In the genomic region with DNA sequence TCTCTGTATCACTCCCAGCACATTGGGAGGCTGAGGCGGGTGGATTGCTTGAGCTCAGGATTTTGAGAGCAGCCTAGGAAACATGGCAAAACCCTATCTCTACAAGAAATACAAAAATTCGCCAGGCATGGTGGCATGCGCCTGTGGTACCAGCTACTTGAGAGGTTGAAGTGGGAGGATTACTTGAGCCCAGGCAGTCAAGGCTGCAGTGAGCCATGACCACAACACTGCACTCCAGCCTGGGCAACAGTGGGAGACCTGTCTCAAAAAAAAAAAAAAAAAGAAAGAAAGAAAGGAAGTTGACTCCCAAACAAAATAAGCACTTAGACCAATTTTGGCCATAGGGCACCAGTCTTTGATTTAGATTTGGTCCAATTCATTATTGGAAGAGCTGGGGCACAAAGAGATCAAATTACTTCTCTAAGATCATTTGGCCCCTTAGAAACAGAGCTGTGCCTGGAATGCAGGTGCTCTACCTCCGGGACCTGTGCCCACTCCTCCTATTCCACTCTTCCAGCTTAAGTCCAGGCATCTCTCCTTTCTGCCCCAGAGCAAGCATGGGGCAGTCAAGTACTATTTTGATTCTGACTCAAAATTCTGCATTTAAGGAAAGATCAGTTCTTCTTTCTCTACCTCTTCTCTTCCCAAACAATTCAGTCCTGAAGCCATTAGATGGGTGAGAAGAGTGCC, we compare ENCODE assay signal across 18 cellular contexts. TPM values are rescaled to one million over a fixed set of nuclear protein-coding genes. Genes with fewer than 3 reads are reported as not detected.
DNase-seq lines count a peak whose midpoint lies in the region; ATAC-seq, FAIRE-seq and TF ChIP-seq lines count a peak whose summit lies in the region.
"Had no signal": no experiment of that assay in that cellular context is flagged by ENCODE, and none has a peak within 500 bp of the region (broad histone marks: within the 10 kb centered on the region; RNA-seq: fewer than 3 reads in every experiment).

No MANE protein-coding gene starts in this region.

- H3K4me1 ChIP-seq in K562 (replicated peaks in 1 of 2; ENCODE audit: control insufficient read depth in 2 of 2, insufficient read depth in 2 of 2, low read length in 2 of 2), result peaks cover 10 to 14% of the 10 kb centered on the region in 2 experiments; a peak in 2 of 5 replicates
- H3K4me1 ChIP-seq in keratinocyte (ENCODE audit: control insufficient read depth, extremely low read depth, insufficient read depth, low read length), result peaks cover 13% of the 10 kb centered on the region
- peaks cover 4% of the 10 kb centered on the region for H3K4me1 ChIP-seq in upper lobe of right lung
- no peaks in the 10 kb centered on the region for H3K4me1 ChIP-seq in psoas muscle

- TF ChIP-seq CTCF in K562 (IDR thresholded peaks at IDR 0.05 in 2 of 3, conservative IDR thresholded peaks at IDR 0.05 in 1 of 3; ENCODE audit: insufficient read depth in 2 of 3, low read depth in 1 of 3, low read length in 3 of 3) (no peak), keratinocyte (optimal IDR thresholded peaks at IDR 0.05 in 1 of 3, IDR thresholded peaks at IDR 0.05 in 1 of 3, conservative IDR thresholded peaks at IDR 0.05 in 1 of 3; ENCODE audit: extremely low read depth in 1 of 3, insufficient read depth in 2 of 3, low read length in 3 of 3) (no peak), upper lobe of right lung (IDR thresholded peaks at IDR 0.05) (no peak), psoas muscle (IDR thresholded peaks at IDR 0.05) (no peak), chondrocyte (IDR thresholded peaks at IDR 0.05) (no peak)

- H3K4me1 Mint-ChIP-seq in chondrocyte (ENCODE audit: low read depth), result peaks cover 43% of the 10 kb centered on the region
- H3K4me1 Mint-ChIP-seq: CD8-positive, alpha-beta memory T cell had no signal

- dilution Hi-C loops in keratinocyte (cut with MboI; ENCODE audit: extremely low pct_ligation_motif_present, low sequenced_read_pairs), result no loop called here

- no peak for DNase-seq in activated naive CD4-positive, alpha-beta T cell treated with anti-CD3 and anti-CD28 coated beads, Interleukin-2, amount 50 U/mL, for 72 hours (ENCODE audit: low spot score in 2 of 2)
- DNase-seq in activated naive CD4-positive, alpha-beta T cell treated with Interleukin-2 at 50 U/mL for 16 hours, result no peak
- no peak for DNase-seq in K562 (ENCODE audit: extremely low read depth in 1 of 4, low spot score in 3 of 4)
- DNase-seq in keratinocyte (ENCODE audit: low read depth, low spot score), result no peak
- no peak for DNase-seq in upper lobe of right lung
- no peak for DNase-seq in psoas muscle
- no peak for DNase-seq in chondrocyte (ENCODE audit: low spot score)
- DNase-seq: CD8-positive, alpha-beta memory T cell; MV-4-11; NCI-H1436; NCI-H2081; NCI-H2227 treated with DMSO at 0.1 percent for 48 hours had no signal

- no peak overlapping the region for H3K27ac ChIP-seq in K562 (ENCODE audit: extremely low read depth, low read depth, low read length)
- no peak overlapping the region for H3K27ac ChIP-seq in keratinocyte (ENCODE audit: control insufficient read depth, insufficient read depth, low read length)
- peak overlapping the region; percentile 48 for H3K27ac ChIP-seq in upper lobe of right lung
- H3K27ac ChIP-seq in psoas muscle, result no peak overlapping the region
- H3K27ac ChIP-seq: BLaER1 treated with 17β-estradiol and CSF1 and Interleukin-3, amounts not matched to agents 10 nM and 100 nM had no signal

- FAIRE-seq in K562 (lab: Jason Lieb, UNC) (no peak), keratinocyte (lab: Jason Lieb, UNC) (no peak)
- FAIRE-seq: A204.1, GM12892, H54 had no signal

- BruUV-seq in K562 (replicated peaks; lab: Mats Ljungman, UMichigan), result no TSS peak

- H3K27ac Mint-ChIP-seq in activated naive CD4-positive, alpha-beta T cell treated with anti-CD3 and anti-CD28 coated beads, Interleukin-2, amount 50 U/mL, for 72 hours, result peak overlapping the region; percentile 16 to 45
- H3K27ac Mint-ChIP-seq in chondrocyte (ENCODE audit: unreplicated experiment), result no peak overlapping the region

- H3K9me3 ChIP-seq in K562 (replicated peaks; ENCODE audit: control insufficient read depth, insufficient read depth, low read depth, low read length) (no peaks in the 10 kb centered on the region; the same call in 1 of the 2 replicates), keratinocyte (ENCODE audit: control insufficient read depth, low read depth, low read length) (no peaks in the 10 kb centered on the region), upper lobe of right lung (no peaks in the 10 kb centered on the region), psoas muscle (no peaks in the 10 kb centered on the region)

- no peak for TF ChIP-seq EP300 in K562 (IDR thresholded peaks at IDR 0.05; ENCODE audit: low read length)

- H3K9me1 ChIP-seq in K562 (ENCODE audit: control insufficient read depth, insufficient read depth, low read length), result no peaks in the 10 kb centered on the region
- H3K9me1 ChIP-seq in keratinocyte (ENCODE audit: control insufficient read depth, extremely low read depth, insufficient read depth, low read length), result no peaks in the 10 kb centered on the region

- H3K4me2 ChIP-seq in K562 (ENCODE audit: insufficient read depth, low read length) (no peak overlapping the region), keratinocyte (ENCODE audit: control insufficient read depth, extremely low read depth, insufficient read depth, low read depth, low read length) (peak overlapping the region; percentile 42)
- H3K4me2 ChIP-seq: BLaER1 treated with 17β-estradiol and CSF1 and Interleukin-3, amounts not matched to agents 10 nM and 100 nM had no signal

- no peak for TF ChIP-seq POLR2A in K562 (conservative IDR thresholded peaks at IDR 0.05)

- H3K27me3 ChIP-seq in K562 (ENCODE audit: control insufficient read depth in 2 of 2, insufficient read depth in 2 of 2, low read length in 2 of 2) (peaks cover 0 to 1% of the 10 kb centered on the region in 2 experiments; a peak in 2 of 5 replicates), keratinocyte (ENCODE audit: control insufficient read depth, extremely low read depth, insufficient read depth, low read length) (no peaks in the 10 kb centered on the region), upper lobe of right lung (no peaks in the 10 kb centered on the region), psoas muscle (ENCODE audit: insufficient read depth in 3 of 3, low read length in 2 of 3) (no peaks in the 10 kb centered on the region)
- H3K27me3 ChIP-seq: BLaER1 treated with 17β-estradiol and CSF1 and Interleukin-3, amounts not matched to agents 10 nM and 100 nM had no signal

- H3K9ac ChIP-seq in K562 (ENCODE audit: insufficient read depth in 1 of 2, low read depth in 2 of 2, low read length in 2 of 2) (no peak overlapping the region), keratinocyte (ENCODE audit: control insufficient read depth, extremely low read depth, insufficient read depth, low read length) (no peak overlapping the region)
- H3K9ac ChIP-seq: BLaER1 treated with 17β-estradiol and CSF1 and Interleukin-3, amounts not matched to agents 10 nM and 100 nM had no signal

- no peak overlapping the region for H3K4me3 Mint-ChIP-seq in chondrocyte (ENCODE audit: unreplicated experiment)
- H3K4me3 Mint-ChIP-seq: CD8-positive, alpha-beta memory T cell had no signal

- intact Hi-C loops in K562 (cut with micrococcal nuclease), result loop anchor here (5.0 kb wide), 2 partner anchors 114 to 304 kb away; partner anchors contain the start of gene GRAMD2B
- intact Hi-C loops in upper lobe of right lung (cut with DNase I), result no loop called here
- intact Hi-C loops in psoas muscle (cut with DNase I), result loop anchor here (5.0 kb wide), 2 partner anchors 44 to 199 kb away; no protein-coding TSS in a partner anchor

- H3K36me3 ChIP-seq in K562 (ENCODE audit: control insufficient read depth, insufficient read depth, low read length), result no peaks in the 10 kb centered on the region
- no peaks in the 10 kb centered on the region for H3K36me3 ChIP-seq in keratinocyte (ENCODE audit: control insufficient read depth in 2 of 2, extremely low read depth in 1 of 2, insufficient read depth in 2 of 2, low read length in 2 of 2)
- H3K36me3 ChIP-seq in upper lobe of right lung, result no peaks in the 10 kb centered on the region
- H3K36me3 ChIP-seq in psoas muscle (ENCODE audit: insufficient read depth in 1 of 2, low read depth in 1 of 2), result no peaks in the 10 kb centered on the region
- H3K36me3 ChIP-seq: BLaER1 treated with 17β-estradiol and CSF1 and Interleukin-3, amounts not matched to agents 10 nM and 100 nM had no signal

- 62% methylated on average over 4 of the region's 4 CpGs for WGBS in K562 (ENCODE audit: insufficient coverage, low coverage, missing lambda C conversion rate)
- 90 to 95% (median 93%) methylated on average over 4 of the region's 4 CpGs for WGBS in psoas muscle, 3 donors

- no peaks in the 10 kb centered on the region for H3K79me2 ChIP-seq in K562 (ENCODE audit: control insufficient read depth, insufficient read depth, low read length)
- H3K79me2 ChIP-seq in keratinocyte (ENCODE audit: control insufficient read depth, insufficient read depth, low read length), result no peaks in the 10 kb centered on the region

- no peaks in the 10 kb centered on the region for H3K9me3 Mint-ChIP-seq in activated naive CD4-positive, alpha-beta T cell treated with anti-CD3 and anti-CD28 coated beads, Interleukin-2, amount 50 U/mL, for 72 hours
- H3K9me3 Mint-ChIP-seq in chondrocyte (ENCODE audit: low read depth), result no peaks in the 10 kb centered on the region
- H3K9me3 Mint-ChIP-seq: CD8-positive, alpha-beta memory T cell had no signal

- H2AFZ ChIP-seq in K562 (ENCODE audit: low read depth, low read length) (peak overlapping the region; percentile 49; the same call in 1 of the 2 replicates), keratinocyte (ENCODE audit: control insufficient read depth, low read length) (peak overlapping the region; percentile 65)

- H3K4me3 ChIP-seq in K562, result no peak overlapping the region
- no peak overlapping the region for H3K4me3 ChIP-seq in keratinocyte (ENCODE audit: control insufficient read depth in 2 of 3, extremely low read depth in 1 of 3, insufficient read depth in 2 of 3, low read depth in 1 of 3, low read length in 3 of 3)
- no peak overlapping the region for H3K4me3 ChIP-seq in upper lobe of right lung
- no peak overlapping the region for H3K4me3 ChIP-seq in psoas muscle
- H3K4me3 ChIP-seq: BLaER1 treated with 17β-estradiol and CSF1 and Interleukin-3, amounts not matched to agents 10 nM and 100 nM had no signal

- POLR2A ChIA-PET in K562 (lab: Yijun Ruan, JAX), result interaction anchor here (0.9 to 1.0 kb wide), 3 partner anchors 13 to 181 kb away, joined by 3 read pairs; no protein-coding TSS in a partner anchor

- no peak for ATAC-seq in activated naive CD4-positive, alpha-beta T cell treated with anti-CD3 and anti-CD28 coated beads, Interleukin-2, amount 50 U/mL, for 72 hours
- ATAC-seq in K562, result no peak
- ATAC-seq in upper lobe of right lung, result no peak
- no peak for ATAC-seq in psoas muscle
- ATAC-seq in GM21619 (IDR thresholded peaks at IDR 0.05; ENCODE audit: unreplicated experiment), result no peak
- ATAC-seq: Panc1 had no signal

- H4K20me1 ChIP-seq in K562 (replicated peaks; ENCODE audit: control insufficient read depth, insufficient read depth, low read length) (no peaks in the 10 kb centered on the region), keratinocyte (ENCODE audit: control insufficient read depth, extremely low read depth, insufficient read depth, low read length) (no peaks in the 10 kb centered on the region)
- H4K20me1 ChIP-seq: BLaER1 treated with 17β-estradiol and CSF1 and Interleukin-3, amounts not matched to agents 10 nM and 100 nM had no signal

- H3K27me3 Mint-ChIP-seq in chondrocyte (ENCODE audit: low read depth), result no peaks in the 10 kb centered on the region

- CTCF ChIA-PET in K562 (lab: Yijun Ruan, JAX; ENCODE audit: low intra/inter-chr PET ratio), result no interaction called here

- in situ Hi-C loops in K562 (cut with MboI), result loop anchor here (5.0 kb wide), 2 partner anchors 44 to 184 kb away; no protein-coding TSS in a partner anchor

- no peaks in the 10 kb centered on the region for H3K36me3 Mint-ChIP-seq in activated naive CD4-positive, alpha-beta T cell treated with anti-CD3 and anti-CD28 coated beads, Interleukin-2, amount 50 U/mL, for 72 hours
- peaks cover 1% of the 10 kb centered on the region for H3K36me3 Mint-ChIP-seq in chondrocyte (ENCODE audit: low read depth)
- H3K36me3 Mint-ChIP-seq: CD8-positive, alpha-beta memory T cell had no signal

- no peak for TF ChIP-seq RAD21 in K562 (CRISPR knock-in tag; conservative IDR thresholded peaks at IDR 0.05 in 1 of 2, IDR thresholded peaks at IDR 0.05 in 1 of 2)

RNA-seq across cellular contexts. Expression of gene ALDH7A1, which starts 59.0 kb away (rescaled TPM):
- 10 to 100 TPM; 11.3 to 12.4 TPM for total RNA-seq in activated naive CD4-positive, alpha-beta T cell treated with anti-CD3 and anti-CD28 coated beads, Interleukin-2, amount 50 U/mL, for 72 hours
- not detected in 2 replicates for total RNA-seq in K562 (2011; cell fraction: chromatin; rRNA removed; ENCODE audit: low replicate concordance)
- total RNA-seq in K562 (2011; cell fraction: nucleolus; rRNA removed), result not detected in 2 replicates
- total RNA-seq in K562 (2011; cell fraction: nucleoplasm; rRNA removed), result 0.15 TPM in 1 of 2 replicates, not detected in the other
- total RNA-seq in K562 (2014; rRNA removed) (not detected in 2 replicates), K562 (2014; rRNA removed; fragmentation: Illumina TruSeq; extraction: Trizol) (not detected in 2 replicates), K562 (2015; rRNA removed; fragmentation: Illumina TruSeq; extraction: Trizol) (not detected in 2 replicates), K562 (2021) (0.38 and 0.49 TPM in 2 replicates), upper lobe of right lung (26.1 TPM), psoas muscle (10 to 100 TPM in 3 of 4 donors, 1 to 10 TPM in 1; 8.7 to 26.7 (median 12.3) TPM), chondrocyte (54.0 to 71.3 TPM (median 58.2 TPM) in 3 replicates)
- polyA plus RNA-seq in K562 (2011; rRNA removed) (0.04 TPM in 1 of 2 replicates, not detected in the other), K562 (2014; fragmentation: Illumina TruSeq; extraction: Trizol) (not detected in 2 replicates), K562 (2014; fragmentation: Nextera tagmentation; extraction: Ambion mirVana) (not detected), K562 (2014; rRNA removed) (not detected in 2 replicates), keratinocyte (116 to 183 TPM (median 130 TPM) in 3 replicates), psoas muscle (1 to 10 TPM; 7.4 to 8.8 (median 7.8) TPM)
- polyA plus RNA-seq in K562 (2011; cell fraction: cytosol; rRNA removed), result not detected in 2 replicates
- not detected in 2 replicates for polyA plus RNA-seq in K562 (2011; cell fraction: nucleus; rRNA removed)
- 0.16 TPM in 1 of 2 replicates, not detected in the other for polyA plus RNA-seq in K562 (2012)
- polyA minus RNA-seq in K562 (2011; rRNA and poly(A)+ RNA removed), result not detected in 2 replicates
- not detected in 2 replicates for polyA minus RNA-seq in K562 (2011; cell fraction: cytosol; rRNA and poly(A)+ RNA removed)
- polyA minus RNA-seq in K562 (2011; cell fraction: nucleus; rRNA and poly(A)+ RNA removed), result 0.67 TPM in 1 of 2 replicates, not detected in the other
- polyA plus RNA-seq in keratinocyte (2011; ENCODE audit: low read depth), result 164 TPM
- 93.3 and 101 TPM in 2 replicates for polyA plus RNA-seq in keratinocyte (2011; cell fraction: cytosol; rRNA removed)
- polyA plus RNA-seq in keratinocyte (2011; cell fraction: nucleus; rRNA removed), result 104 and 126 TPM in 2 replicates
- polyA plus RNA-seq in keratinocyte (2012; ENCODE audit: low replicate concordance), result 86.3 and 147 TPM in 2 replicates
- polyA minus RNA-seq in keratinocyte, result 56.5 to 107 TPM (median 75.8 TPM) in 3 replicates
- 40.9 TPM for polyA minus RNA-seq in keratinocyte (2011; cell fraction: cytosol; rRNA and poly(A)+ RNA removed)
- 35.5 and 73.5 TPM in 2 replicates for polyA minus RNA-seq in keratinocyte (2011; cell fraction: nucleus; rRNA and poly(A)+ RNA removed)

Comparison
In these comparisons a context has a peak if more than half of its experiments do, and no peak if none do; other contexts are left out.
1. RNA of gene ALDH7A1, which starts 59.0 kb away (total RNA-seq): 54.0 to 71.3 TPM in chondrocyte, 26.1 TPM in upper lobe of right lung (single experiment), 8.7 to 26.7 TPM in psoas muscle and 11.3 to 12.4 TPM in activated naive CD4-positive, alpha-beta T cell treated with anti-CD3 and anti-CD28 coated beads, Interleukin-2, amount 50 U/mL, for 72 hours; 0.15 to 0.49 TPM in K562; every median in the first group is over 4 times any median in the second.